In the genomic region with DNA sequence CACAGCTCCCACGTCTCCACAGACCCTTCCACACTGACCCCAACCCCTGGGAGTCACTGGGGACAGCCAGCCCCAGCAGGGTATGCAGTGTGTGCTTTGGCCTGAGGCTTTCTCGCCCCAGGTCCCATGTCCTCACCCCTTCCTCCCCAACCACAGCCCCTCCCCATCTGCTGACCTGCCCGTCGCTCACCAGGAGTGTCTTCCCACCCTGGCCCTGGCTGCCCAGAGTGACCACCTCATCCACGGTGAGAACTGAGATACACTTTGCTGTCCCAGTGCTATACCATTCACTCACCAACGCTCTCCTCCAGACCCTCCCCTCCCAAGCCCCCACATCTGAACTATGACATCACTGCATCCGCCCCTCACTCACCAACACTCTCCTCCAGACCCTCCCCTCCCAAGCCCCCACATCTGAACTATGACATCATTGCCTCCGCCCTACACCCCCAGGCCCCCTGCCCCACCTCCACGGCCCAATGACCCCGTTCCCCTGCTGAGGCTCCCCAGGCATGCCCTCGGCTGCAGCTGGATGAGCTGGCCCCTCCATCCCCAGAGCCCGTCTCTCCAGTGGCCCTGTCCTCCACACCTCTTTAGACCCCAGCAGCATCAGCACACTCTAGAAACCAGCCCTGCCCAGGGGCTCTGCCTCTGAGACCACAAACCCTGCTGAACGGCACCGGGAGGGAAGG, we compare ENCODE assay signal across 2 cellular contexts.
TF ChIP-seq lines count a peak whose summit lies in the region.

No MANE protein-coding gene starts in this region.

TF ChIP-seq in SK-N-SH, 30 proteins besides CTCF, POLR2A, EP300 and RAD21:
- TF ChIP-seq JUND (IDR thresholded peaks at IDR 0.05) (no peak), TCF12 (IDR thresholded peaks at IDR 0.05) (no peak), RCOR1 (IDR thresholded peaks at IDR 0.05; ENCODE audit: low read length) (no peak), POLR2AphosphoS5 (IDR thresholded peaks at IDR 0.05; ENCODE audit: low read depth, low read length) (no peak), USF1 (IDR thresholded peaks at IDR 0.05; ENCODE audit: borderline replicate concordance, low read depth) (no peak), REST (IDR thresholded peaks at IDR 0.05; ENCODE audit: low read depth, low read length) (no peak), RXRA (IDR thresholded peaks at IDR 0.05; ENCODE audit: borderline replicate concordance, low read depth) (no peak), EZH2phosphoT487 (IDR thresholded peaks at IDR 0.05; ENCODE audit: borderline replicate concordance, low read depth) (no peak), CHD2 (IDR thresholded peaks at IDR 0.05; ENCODE audit: low read length, partially characterized antibody) (no peak), ZBTB33 (IDR thresholded peaks at IDR 0.05; ENCODE audit: borderline replicate concordance, low read depth) (no peak), FOXJ3 (CRISPR knock-in tag; IDR thresholded peaks at IDR 0.05) (no peak), RFX5 (IDR thresholded peaks at IDR 0.05; ENCODE audit: low read length) (no peak), TAF1 (IDR thresholded peaks at IDR 0.05; ENCODE audit: borderline replicate concordance, low read depth, low read length) (no peak), NRF1 (IDR thresholded peaks at IDR 0.05; ENCODE audit: low read depth, low read length) (no peak), NFIC (IDR thresholded peaks at IDR 0.05; ENCODE audit: borderline replicate concordance) (no peak), SIN3A (IDR thresholded peaks at IDR 0.05; ENCODE audit: borderline replicate concordance, low read depth, low read length) (no peak), MXI1 (IDR thresholded peaks at IDR 0.05; ENCODE audit: low read depth, low read length) (no peak), GABPA (IDR thresholded peaks at IDR 0.05; ENCODE audit: low read depth) (no peak)
- TF ChIP-seq, protein P1, sequence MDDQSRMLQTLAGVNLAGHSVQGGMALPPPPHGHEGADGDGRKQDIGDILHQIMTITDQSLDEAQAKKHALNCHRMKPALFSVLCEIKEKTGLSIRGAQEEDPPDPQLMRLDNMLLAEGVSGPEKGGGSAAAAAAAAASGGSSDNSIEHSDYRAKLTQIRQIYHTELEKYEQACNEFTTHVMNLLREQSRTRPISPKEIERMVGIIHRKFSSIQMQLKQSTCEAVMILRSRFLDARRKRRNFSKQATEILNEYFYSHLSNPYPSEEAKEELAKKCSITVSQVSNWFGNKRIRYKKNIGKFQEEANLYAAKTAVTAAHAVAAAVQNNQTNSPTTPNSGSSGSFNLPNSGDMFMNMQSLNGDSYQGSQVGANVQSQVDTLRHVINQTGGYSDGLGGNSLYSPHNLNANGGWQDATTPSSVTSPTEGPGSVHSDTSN (IDR thresholded peaks at IDR 0.05) = no peak
- TF ChIP-seq, protein P2, sequence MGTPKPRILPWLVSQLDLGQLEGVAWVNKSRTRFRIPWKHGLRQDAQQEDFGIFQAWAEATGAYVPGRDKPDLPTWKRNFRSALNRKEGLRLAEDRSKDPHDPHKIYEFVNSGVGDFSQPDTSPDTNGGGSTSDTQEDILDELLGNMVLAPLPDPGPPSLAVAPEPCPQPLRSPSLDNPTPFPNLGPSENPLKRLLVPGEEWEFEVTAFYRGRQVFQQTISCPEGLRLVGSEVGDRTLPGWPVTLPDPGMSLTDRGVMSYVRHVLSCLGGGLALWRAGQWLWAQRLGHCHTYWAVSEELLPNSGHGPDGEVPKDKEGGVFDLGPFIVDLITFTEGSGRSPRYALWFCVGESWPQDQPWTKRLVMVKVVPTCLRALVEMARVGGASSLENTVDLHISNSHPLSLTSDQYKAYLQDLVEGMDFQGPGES (IDR thresholded peaks at IDR 0.05; ENCODE audit: low read depth, low read length) = no peak

TF ChIP-seq in SK-N-SH treated with all-trans-retinoic acid at 6 μM for 48 hours, 23 proteins besides CTCF, POLR2A, EP300 and RAD21:
- TF ChIP-seq ZC3H10 (CRISPR knock-in tag; IDR thresholded peaks at IDR 0.05) = no peak
- no peak for TF ChIP-seq BACH2 (CRISPR knock-in tag; IDR thresholded peaks at IDR 0.05; ENCODE audit: borderline replicate concordance)
- no peak for TF ChIP-seq CSDC2 (CRISPR knock-in tag; IDR thresholded peaks at IDR 0.05)
- TF ChIP-seq ZFP30 (CRISPR knock-in tag; IDR thresholded peaks at IDR 0.05) = no peak
- no peak for TF ChIP-seq SNAI2 (CRISPR knock-in tag; IDR thresholded peaks at IDR 0.05)
- no peak for TF ChIP-seq TCF4 (CRISPR knock-in tag; IDR thresholded peaks at IDR 0.05; ENCODE audit: borderline replicate concordance)
- no peak for TF ChIP-seq PPARA (CRISPR knock-in tag; IDR thresholded peaks at IDR 0.05; ENCODE audit: borderline replicate concordance)
- no peak for TF ChIP-seq ZNF8 (CRISPR knock-in tag; IDR thresholded peaks at IDR 0.05)
- TF ChIP-seq GLIS3 (CRISPR knock-in tag; IDR thresholded peaks at IDR 0.05) = no peak
- TF ChIP-seq ZNF70 (CRISPR knock-in tag; IDR thresholded peaks at IDR 0.05) = no peak
- TF ChIP-seq POU6F1 (CRISPR knock-in tag; IDR thresholded peaks at IDR 0.05; ENCODE audit: borderline replicate concordance, low read depth) = no peak
- TF ChIP-seq PATZ1 (CRISPR knock-in tag; IDR thresholded peaks at IDR 0.05; ENCODE audit: borderline replicate concordance) = no peak
- TF ChIP-seq, protein P3, sequence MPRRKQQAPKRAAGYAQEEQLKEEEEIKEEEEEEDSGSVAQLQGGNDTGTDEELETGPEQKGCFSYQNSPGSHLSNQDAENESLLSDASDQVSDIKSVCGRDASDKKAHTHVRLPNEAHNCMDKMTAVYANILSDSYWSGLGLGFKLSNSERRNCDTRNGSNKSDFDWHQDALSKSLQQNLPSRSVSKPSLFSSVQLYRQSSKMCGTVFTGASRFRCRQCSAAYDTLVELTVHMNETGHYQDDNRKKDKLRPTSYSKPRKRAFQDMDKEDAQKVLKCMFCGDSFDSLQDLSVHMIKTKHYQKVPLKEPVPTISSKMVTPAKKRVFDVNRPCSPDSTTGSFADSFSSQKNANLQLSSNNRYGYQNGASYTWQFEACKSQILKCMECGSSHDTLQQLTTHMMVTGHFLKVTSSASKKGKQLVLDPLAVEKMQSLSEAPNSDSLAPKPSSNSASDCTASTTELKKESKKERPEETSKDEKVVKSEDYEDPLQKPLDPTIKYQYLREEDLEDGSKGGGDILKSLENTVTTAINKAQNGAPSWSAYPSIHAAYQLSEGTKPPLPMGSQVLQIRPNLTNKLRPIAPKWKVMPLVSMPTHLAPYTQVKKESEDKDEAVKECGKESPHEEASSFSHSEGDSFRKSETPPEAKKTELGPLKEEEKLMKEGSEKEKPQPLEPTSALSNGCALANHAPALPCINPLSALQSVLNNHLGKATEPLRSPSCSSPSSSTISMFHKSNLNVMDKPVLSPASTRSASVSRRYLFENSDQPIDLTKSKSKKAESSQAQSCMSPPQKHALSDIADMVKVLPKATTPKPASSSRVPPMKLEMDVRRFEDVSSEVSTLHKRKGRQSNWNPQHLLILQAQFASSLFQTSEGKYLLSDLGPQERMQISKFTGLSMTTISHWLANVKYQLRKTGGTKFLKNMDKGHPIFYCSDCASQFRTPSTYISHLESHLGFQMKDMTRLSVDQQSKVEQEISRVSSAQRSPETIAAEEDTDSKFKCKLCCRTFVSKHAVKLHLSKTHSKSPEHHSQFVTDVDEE (CRISPR knock-in tag; IDR thresholded peaks at IDR 0.05) = no peak
- TF ChIP-seq RARB (CRISPR knock-in tag; IDR thresholded peaks at IDR 0.05) = no peak
